Comparison of ENCODE assay signal across 7 cellular contexts in genomic region chr17:40178021-40178601, GRCh38. TPM values are rescaled to one million over a fixed set of nuclear protein-coding genes. Genes with fewer than 3 reads are reported as not detected.
A peak's percentile ranks its signal among the peaks of the same experiment; 100 is the strongest.
DNase-seq lines count a peak whose midpoint lies in the region; ATAC-seq and TF ChIP-seq lines count a peak whose summit lies in the region.

No MANE protein-coding gene starts in this region.

- no peak for DNase-seq in NK-92 treated with Interleukin-12 subunit alpha and Interleukin-12 subunit beta, amount 100 ng/mL, for 24 hours (lab: John Stamatoyannopoulos, UW)
- no peak for DNase-seq in NCI-H345 (lab: John Stamatoyannopoulos, UW)
- no peak for DNase-seq in SIG-M5 treated with dmso at 0.1 percent for 504 hours (lab: John Stamatoyannopoulos, UW; ENCODE audit: unreplicated experiment)

- TF ChIP-seq CTCF in HEK293 (tag by site-specific recombination; IDR thresholded peaks at IDR 0.05), result no peak

- H3K4me1 ChIP-seq in HEK293 (ENCODE audit: control insufficient read depth, insufficient read depth, low read length), result peaks cover 9% of the 10 kb centered on the region
- no peaks in the 10 kb centered on the region for H3K4me1 ChIP-seq in iPS-18a (ENCODE audit: control insufficient read depth, low read depth, low read length)

- no peaks in the 10 kb centered on the region for H3K9me3 Mint-ChIP-seq in activated T-helper 17 cell treated with anti-CD3 and anti-CD28 coated beads, Interleukin-2, amount 50 U/mL, for 72 hours

- H3K27ac Mint-ChIP-seq in activated T-helper 17 cell treated with anti-CD3 and anti-CD28 coated beads, Interleukin-2, amount 50 U/mL, for 72 hours, result no peak overlapping the region

- ATAC-seq in activated T-helper 17 cell treated with anti-CD3 and anti-CD28 coated beads, Interleukin-2, amount 50 U/mL, for 72 hours (replicated peaks), result no peak

- POLR2A ChIA-PET in HEK293 (lab: Yijun Ruan, JAX), result interaction anchor here (1.0 kb wide), 1 partner anchor 16 kb away, joined by 3 read pairs; no protein-coding TSS in a partner anchor

- H3K36me3 ChIP-seq in HEK293 (ENCODE audit: control insufficient read depth in 2 of 2, insufficient read depth in 1 of 2, low read length in 2 of 2) (peaks cover 18 to 43% of the 10 kb centered on the region in 2 experiments), iPS-18a (ENCODE audit: control insufficient read depth, low read depth, low read length) (peaks cover 13% of the 10 kb centered on the region)

- H3K4me1 Mint-ChIP-seq in activated T-helper 17 cell treated with anti-CD3 and anti-CD28 coated beads, Interleukin-2, amount 50 U/mL, for 72 hours, result peaks cover 8% of the 10 kb centered on the region

- H3K27ac ChIP-seq in HEK293 (ENCODE audit: extremely low read depth, low read depth, low read length), result no peak overlapping the region
- H3K27ac ChIP-seq in iPS-18a (ENCODE audit: low read length), result no peak overlapping the region
- peak overlapping the region; percentile 4 to 94 (median 84) for H3K27ac ChIP-seq in skin epidermis

- H3K9ac ChIP-seq in iPS-18a (ENCODE audit: low read length), result no peak overlapping the region

- H3K36me3 Mint-ChIP-seq in activated T-helper 17 cell treated with anti-CD3 and anti-CD28 coated beads, Interleukin-2, amount 50 U/mL, for 72 hours (ENCODE audit: low read depth), result peaks cover 36% of the 10 kb centered on the region

- CTCF ChIA-PET in HEK293 (lab: Yijun Ruan, JAX), result interaction anchor here (0.6 to 2.6 kb wide), 4 partner anchors 9 to 164 kb away, joined by 4 to 32 read pairs (median 6); no protein-coding TSS in a partner anchor

- H3K9me3 ChIP-seq in HEK293 (ENCODE audit: control insufficient read depth, insufficient read depth, low read depth, low read length) (no peaks in the 10 kb centered on the region), iPS-18a (ENCODE audit: control insufficient read depth, low read depth, low read length) (no peaks in the 10 kb centered on the region)

- H3K4me3 ChIP-seq in HEK293 (ENCODE audit: low read depth, low read length) (no peak overlapping the region), iPS-18a (ENCODE audit: low read length) (peak overlapping the region; percentile 52), skin epidermis (peak overlapping the region; percentile 44 to 70 (median 55))

- peak overlapping the region; percentile 25 for H3K4me3 Mint-ChIP-seq in activated T-helper 17 cell treated with anti-CD3 and anti-CD28 coated beads, Interleukin-2, amount 50 U/mL, for 72 hours

- H3K27me3 ChIP-seq in iPS-18a (ENCODE audit: control insufficient read depth, insufficient read depth, low read length), result no peaks in the 10 kb centered on the region

- no peaks in the 10 kb centered on the region for H3K27me3 Mint-ChIP-seq in activated T-helper 17 cell treated with anti-CD3 and anti-CD28 coated beads, Interleukin-2, amount 50 U/mL, for 72 hours

TF ChIP-seq in HEK293, 187 proteins besides CTCF, POLR2A, EP300 and RAD21:
- TF ChIP-seq ZNF600 (tag by site-specific recombination; IDR thresholded peaks at IDR 0.05) (no peak), ZNF514 (tag by site-specific recombination; IDR thresholded peaks at IDR 0.05) (no peak), REST (tag by site-specific recombination; IDR thresholded peaks at IDR 0.05) (peak; percentile 90)

RNA-seq across cellular contexts. Expression of gene RAPGEFL1, which starts 0.8 kb away (rescaled TPM):
- 1 to 10 TPM; 9.4 to 9.9 TPM for total RNA-seq in activated T-helper 17 cell treated with anti-CD3 and anti-CD28 coated beads, Interleukin-2, amount 50 U/mL, for 72 hours

RNA-seq across cellular contexts. Expression of gene CASC3, which starts 37.8 kb away (rescaled TPM):
- 100 to 1,000 TPM; 110 to 244 TPM for total RNA-seq in activated T-helper 17 cell treated with anti-CD3 and anti-CD28 coated beads, Interleukin-2, amount 50 U/mL, for 72 hours

RNA-seq across cellular contexts. Expression of gene WIPF2, which starts 41.0 kb away (rescaled TPM):
- total RNA-seq in activated T-helper 17 cell treated with anti-CD3 and anti-CD28 coated beads, Interleukin-2, amount 50 U/mL, for 72 hours, result 10 to 100 TPM; 25.1 to 38.0 TPM

RNA-seq across cellular contexts. Expression of gene MSL1, which starts 56.3 kb away (rescaled TPM):
- total RNA-seq in activated T-helper 17 cell treated with anti-CD3 and anti-CD28 coated beads, Interleukin-2, amount 50 U/mL, for 72 hours, result 100 to 1,000 TPM in 1 of 2 donors, 10 to 100 TPM in 1; 80.5 to 114 TPM

Comparison
In these comparisons a context has a peak if more than half of its experiments do, and no peak if none do; other contexts are left out.
1. H3K27ac ChIP-seq: peak in skin epidermis (21 of 21); none in HEK293 (single experiment) and iPS-18a (single experiment).